ENCODE assay signal across 20 cellular contexts in genomic region chr17:82128287-82128686, GRCh38.
"Had no signal": no experiment of that assay in that cellular context is flagged by ENCODE, and none has a peak within 500 bp of the region (broad histone marks: within the 10 kb centered on the region; RNA-seq: fewer than 3 reads in every experiment).

No MANE protein-coding gene starts in this region.

- FAIRE-seq: bronchial epithelial cell, endothelial cell of umbilical vein had no signal

- H3K27ac ChIP-seq: esophagus muscularis mucosa, neural progenitor cell, prostate gland, right atrium auricular region, tibial nerve, uterus, VCaP had no signal

- H3K9me3 ChIP-seq: esophagus muscularis mucosa, heart right ventricle, prostate gland, right atrium auricular region, tibial nerve, uterus had no signal

- H3K4me1 ChIP-seq: esophagus muscularis mucosa, heart right ventricle, neural progenitor cell, prostate gland, right atrium auricular region, tibial nerve, uterus had no signal

- H3K4me1 Mint-ChIP-seq: neural progenitor cell had no signal

- H3K9me3 Mint-ChIP-seq: immature natural killer cell; neural progenitor cell; T-helper 1 cell treated with Interleukin-12 subunit alpha and Interleukin-12 subunit beta and Interleukin-4 antibody, amounts not matched to agents 30 μg/mL and 1 μg/mL, for 36 hours had no signal

- H3K27ac Mint-ChIP-seq: immature natural killer cell had no signal

- H3K4me3 ChIP-seq: esophagus muscularis mucosa, heart right ventricle, neural progenitor cell, prostate gland, right atrium auricular region, tibial nerve, uterus had no signal

- H3K27me3 ChIP-seq: esophagus muscularis mucosa, heart right ventricle, neural progenitor cell, right atrium auricular region, tibial nerve, uterus had no signal

- ATAC-seq: activated CD8-positive, alpha-beta memory T cell treated with anti-CD3 and anti-CD28 coated beads, Interleukin-2, amount 10 ng/mL, durations not matched to agents 7 days and 5 days; left ventricle myocardium superior; stimulated activated naive CD8-positive, alpha-beta T cell treated with anti-CD3 and anti-CD28 coated beads, Interleukin-15, Interleukin-2, amounts not matched to agents 100 U/mL and 50 U/mL, for 24 hours had no signal

- H3K36me3 ChIP-seq: neural progenitor cell, prostate gland, right atrium auricular region, uterus had no signal

- DNase-seq: activated CD4-positive, alpha-beta T cell treated with anti-CD3 and anti-CD28 coated beads, Interleukin-2, amount 50 U/mL, for 4 hours; activated CD4-positive, CD25-positive, alpha-beta regulatory T cell treated with anti-CD3 and anti-CD28 coated beads, Interleukin-2, amount 50 U/mL, for 72 hours; activated CD8-positive, alpha-beta memory T cell treated with anti-CD3 and anti-CD28 coated beads, Interleukin-2, amount 10 ng/mL, durations not matched to agents 7 days and 5 days; heart right ventricle; immature natural killer cell; kidney glomerular epithelial cell; left ventricle myocardium superior; stimulated activated naive CD8-positive, alpha-beta T cell treated with anti-CD3 and anti-CD28 coated beads, Interleukin-15, Interleukin-2, amounts not matched to agents 100 U/mL and 50 U/mL, for 24 hours; substantia nigra; uterus had no signal

- H3K27me3 Mint-ChIP-seq: activated CD8-positive, alpha-beta memory T cell treated with anti-CD3 and anti-CD28 coated beads, Interleukin-2, amount 10 ng/mL, durations not matched to agents 7 days and 5 days; activated naive CD8-positive, alpha-beta T cell had no signal

- H3K4me3 Mint-ChIP-seq: activated CD8-positive, alpha-beta memory T cell treated with anti-CD3 and anti-CD28 coated beads, Interleukin-2, amount 10 ng/mL, durations not matched to agents 7 days and 5 days; immature natural killer cell; neural progenitor cell; T-helper 1 cell treated with Interleukin-12 subunit alpha and Interleukin-12 subunit beta and Interleukin-4 antibody, amounts not matched to agents 30 μg/mL and 1 μg/mL, for 36 hours had no signal
